In genomic region chrX:39204945-39205344, GRCh38 we compare ENCODE assay signal across 15 cellular contexts.
DNase-seq lines count a peak whose midpoint lies in the region; ATAC-seq and TF ChIP-seq lines count a peak whose summit lies in the region.
"Had no signal": no experiment of that assay in that cellular context is flagged by ENCODE, and none has a peak within 500 bp of the region (broad histone marks: within the 10 kb centered on the region; RNA-seq: fewer than 3 reads in every experiment).

No MANE protein-coding gene starts in this region.

- no peaks in the 10 kb centered on the region for H3K9me3 ChIP-seq in SK-N-SH
- H3K9me3 ChIP-seq in esophagus muscularis mucosa: peaks cover 0 to 5% (median 0%) of the 10 kb centered on the region in 4 donors
- H3K9me3 ChIP-seq: upper lobe of left lung had no signal

- H3K4me1 ChIP-seq in SK-N-SH (ENCODE audit: control insufficient read depth in 1 of 2, insufficient read depth in 2 of 2, low read depth in 1 of 2, low read length in 1 of 2) (no peaks in the 10 kb centered on the region), esophagus muscularis mucosa (no peaks in the 10 kb centered on the region)
- H3K4me1 ChIP-seq: upper lobe of left lung had no signal

- peak; percentile 66 for ATAC-seq in GM18870 (IDR thresholded peaks at IDR 0.05; ENCODE audit: unreplicated experiment)
- peak; percentile 67 for ATAC-seq in HG02938 (IDR thresholded peaks at IDR 0.05; ENCODE audit: unreplicated experiment)
- no peak for ATAC-seq in esophagus mucosa
- ATAC-seq: CD8-positive, alpha-beta T cell; left cardiac atrium had no signal

- no peaks in the 10 kb centered on the region for H3K79me2 ChIP-seq in SK-N-SH (ENCODE audit: insufficient read depth)

- POLR2A ChIA-PET in SK-N-SH (lab: Yijun Ruan, JAX): no interaction called here

- no peaks in the 10 kb centered on the region for H3K9me3 Mint-ChIP-seq in activated T-cell treated with anti-CD3 and anti-CD28 coated beads, Interleukin-2, amount 50 U/mL, for 24 hours
- H3K9me3 Mint-ChIP-seq: CD8-positive, alpha-beta T cell had no signal

- no peak for TF ChIP-seq POLR2A in esophagus muscularis mucosa (IDR thresholded peaks at IDR 0.05; ENCODE audit: low read depth)

- H3K4me1 Mint-ChIP-seq in activated T-cell treated with anti-CD3 and anti-CD28 coated beads, Interleukin-2, amount 50 U/mL, for 24 hours (ENCODE audit: low read depth): peaks cover 57% of the 10 kb centered on the region

- no peaks in the 10 kb centered on the region for H3F3A ChIP-seq in SK-N-SH (replicated peaks; ENCODE audit: insufficient read depth)

- no peaks in the 10 kb centered on the region for H3K36me3 Mint-ChIP-seq in activated T-cell treated with anti-CD3 and anti-CD28 coated beads, Interleukin-2, amount 50 U/mL, for 24 hours (ENCODE audit: low read depth)
- H3K36me3 Mint-ChIP-seq: CD8-positive, alpha-beta T cell had no signal

- H2AFZ ChIP-seq in SK-N-SH (ENCODE audit: low read depth): no peak overlapping the region

- H3K4me3 ChIP-seq in SK-N-SH (ENCODE audit: low read depth in 2 of 2, low read length in 1 of 2): no peak overlapping the region
- no peak overlapping the region for H3K4me3 ChIP-seq in esophagus muscularis mucosa
- H3K4me3 ChIP-seq: upper lobe of left lung had no signal

- H3K27me3 ChIP-seq in SK-N-SH (ENCODE audit: insufficient read depth): peaks cover 5% of the 10 kb centered on the region; the same call in 1 of the 2 replicates
- no peaks in the 10 kb centered on the region for H3K27me3 ChIP-seq in esophagus muscularis mucosa
- H3K27me3 ChIP-seq: upper lobe of left lung had no signal

- TF ChIP-seq EP300 in SK-N-SH (IDR thresholded peaks at IDR 0.05; ENCODE audit: borderline replicate concordance in 1 of 2, low read depth in 1 of 2, low read length in 1 of 2) (no peak), esophagus muscularis mucosa (IDR thresholded peaks at IDR 0.05) (no peak)

- H3K36me3 ChIP-seq in SK-N-SH (replicated peaks in 1 of 2; ENCODE audit: control insufficient read depth in 1 of 2, insufficient read depth in 2 of 2, low read length in 1 of 2) (no peaks in the 10 kb centered on the region), esophagus muscularis mucosa (no peaks in the 10 kb centered on the region)
- H3K36me3 ChIP-seq: upper lobe of left lung had no signal

- 29% methylated on average over 1 of the region's 1 CpG for WGBS in SK-N-SH (ENCODE audit: low lambda C conversion rate)
- WGBS in esophagus muscularis mucosa: 80% methylated on average over 1 of the region's 1 CpG

- no peak for TF ChIP-seq RAD21 in SK-N-SH (IDR thresholded peaks at IDR 0.05; ENCODE audit: low read length)

- no peaks in the 10 kb centered on the region for H3K9me2 ChIP-seq in SK-N-SH

- intact Hi-C loops in esophagus muscularis mucosa (cut with DNase I): no loop called here

- H3K27ac Mint-ChIP-seq in activated T-cell treated with anti-CD3 and anti-CD28 coated beads, Interleukin-2, amount 50 U/mL, for 24 hours: peak overlapping the region; percentile 79
- H3K27ac Mint-ChIP-seq: CD8-positive, alpha-beta T cell had no signal

- no peak overlapping the region for H3K9ac ChIP-seq in SK-N-SH

- no peaks in the 10 kb centered on the region for H4K20me1 ChIP-seq in SK-N-SH (ENCODE audit: insufficient read depth)

- H3K4me3 Mint-ChIP-seq in activated T-cell treated with anti-CD3 and anti-CD28 coated beads, Interleukin-2, amount 50 U/mL, for 24 hours: peak overlapping the region; percentile 36
- H3K4me3 Mint-ChIP-seq: CD8-positive, alpha-beta T cell had no signal

- H3K4me2 ChIP-seq in SK-N-SH: no peak overlapping the region

- H3K27ac ChIP-seq in SK-N-SH (ENCODE audit: low read depth in 2 of 2, low read length in 1 of 2) (no peak overlapping the region), esophagus muscularis mucosa (replicated peaks in 1 of 4) (no peak overlapping the region)
- H3K27ac ChIP-seq: upper lobe of left lung had no signal

- CTCF ChIA-PET in SK-N-SH (lab: Yijun Ruan, JAX): no interaction called here

- DNase-seq in activated T-cell treated with anti-CD3 and anti-CD28 coated beads, Interleukin-2, amount 50 U/mL, for 24 hours: peak; percentile 39
- DNase-seq in stimulated activated CD4-positive, alpha-beta T cell treated with anti-CD3 and anti-CD28 coated beads, Interleukin-2, amount 100 ng/mL, for 4 hours (ENCODE audit: low read depth): peak; percentile 25
- DNase-seq in SK-N-SH: no peak
- DNase-seq in esophagus muscularis mucosa (ENCODE audit: extremely low spot score): no peak
- DNase-seq in hypothalamus (lab: John Stamatoyannopoulos, UW): no peak
- DNase-seq: CD8-positive, alpha-beta T cell; foreskin melanocyte; left cardiac atrium; NCI-H1048; NCI-H524; retina; upper lobe of left lung had no signal

- TF ChIP-seq CTCF in SK-N-SH (IDR thresholded peaks at IDR 0.05) (no peak), esophagus muscularis mucosa (IDR thresholded peaks at IDR 0.05) (no peak)

- H3K27me3 Mint-ChIP-seq in activated T-cell treated with anti-CD3 and anti-CD28 coated beads, Interleukin-2, amount 50 U/mL, for 24 hours: peaks cover 43% of the 10 kb centered on the region

TF ChIP-seq in SK-N-SH, 30 proteins besides CTCF, POLR2A, EP300 and RAD21:
- TF ChIP-seq YY1 (IDR thresholded peaks at IDR 0.05; ENCODE audit: low read depth): no peak
- no peak for TF ChIP-seq TCF12 (IDR thresholded peaks at IDR 0.05)
- TF ChIP-seq MEF2A (IDR thresholded peaks at IDR 0.05; ENCODE audit: borderline replicate concordance, low read depth): no peak
- no peak for TF ChIP-seq FOXJ3 (CRISPR knock-in tag; IDR thresholded peaks at IDR 0.05)
- TF ChIP-seq RCOR1 (IDR thresholded peaks at IDR 0.05; ENCODE audit: low read length): no peak
- TF ChIP-seq ELF1 (IDR thresholded peaks at IDR 0.05): no peak
- TF ChIP-seq RFX5 (IDR thresholded peaks at IDR 0.05; ENCODE audit: low read length): no peak
- no peak for TF ChIP-seq FOXM1 (IDR thresholded peaks at IDR 0.05; ENCODE audit: low read depth)
- TF ChIP-seq FOSL2 (IDR thresholded peaks at IDR 0.05; ENCODE audit: borderline replicate concordance, low read depth): no peak
- TF ChIP-seq NRF1 (IDR thresholded peaks at IDR 0.05; ENCODE audit: low read depth, low read length): no peak
- no peak for TF ChIP-seq GATA2 (CRISPR knock-in tag; IDR thresholded peaks at IDR 0.05)
- no peak for TF ChIP-seq MXI1 (IDR thresholded peaks at IDR 0.05; ENCODE audit: low read depth, low read length)
- no peak for TF ChIP-seq USF1 (IDR thresholded peaks at IDR 0.05; ENCODE audit: borderline replicate concordance, low read depth)
- TF ChIP-seq SMC3 (IDR thresholded peaks at IDR 0.05; ENCODE audit: low read depth, low read length): no peak

Comparison
In these comparisons a context has a peak if more than half of its experiments do, and no peak if none do; other contexts are left out.
1. DNase-seq: peak in activated T-cell treated with anti-CD3 and anti-CD28 coated beads, Interleukin-2, amount 50 U/mL, for 24 hours (single experiment) and stimulated activated CD4-positive, alpha-beta T cell treated with anti-CD3 and anti-CD28 coated beads, Interleukin-2, amount 100 ng/mL, for 4 hours (single experiment); none in SK-N-SH (single experiment), esophagus muscularis mucosa (single experiment) and hypothalamus (0 of 51).